Comparison of ENCODE assay signal across 1 cellular context in the genomic region with DNA sequence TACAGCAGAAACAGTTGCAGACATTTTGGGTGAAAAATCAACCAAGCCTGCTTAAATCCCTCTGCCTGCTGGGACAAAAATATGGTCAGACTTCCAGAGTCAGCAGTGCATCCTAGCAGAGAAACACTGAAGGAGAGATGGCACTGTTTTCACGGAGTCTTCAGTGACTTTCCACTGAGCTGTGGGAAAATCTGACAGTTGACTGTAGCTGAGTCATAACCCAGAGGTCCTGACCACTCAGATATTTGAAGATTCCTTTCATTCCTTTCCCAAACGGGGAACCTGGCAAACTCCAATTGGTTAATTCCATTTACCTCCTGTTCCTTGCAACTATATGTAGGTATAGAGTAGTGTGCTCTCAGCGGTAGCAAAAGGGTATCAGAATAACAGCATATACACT.
A peak's percentile ranks its signal among the peaks of the same experiment; 100 is the strongest.
TF ChIP-seq lines count a peak whose summit lies in the region.

No MANE protein-coding gene starts in this region.

TF ChIP-seq in IMR-90, 13 proteins besides CTCF, POLR2A, EP300 and RAD21:
- TF ChIP-seq USF2 (IDR thresholded peaks at IDR 0.05; ENCODE audit: low read depth, low read length) (no peak), MAFK (IDR thresholded peaks at IDR 0.05; ENCODE audit: low read depth, low read length) (peak; percentile 33; the same call in 1 of the 2 replicates), FOS (IDR thresholded peaks at IDR 0.05; ENCODE audit: low read depth, low read length) (peak; percentile 68), NFE2L2 (IDR thresholded peaks at IDR 0.05; ENCODE audit: low read depth, low read length) (peak; percentile 43; the same call in 1 of the 2 replicates)
